2 cellular contexts compared by ENCODE assay signal in the genomic region with DNA sequence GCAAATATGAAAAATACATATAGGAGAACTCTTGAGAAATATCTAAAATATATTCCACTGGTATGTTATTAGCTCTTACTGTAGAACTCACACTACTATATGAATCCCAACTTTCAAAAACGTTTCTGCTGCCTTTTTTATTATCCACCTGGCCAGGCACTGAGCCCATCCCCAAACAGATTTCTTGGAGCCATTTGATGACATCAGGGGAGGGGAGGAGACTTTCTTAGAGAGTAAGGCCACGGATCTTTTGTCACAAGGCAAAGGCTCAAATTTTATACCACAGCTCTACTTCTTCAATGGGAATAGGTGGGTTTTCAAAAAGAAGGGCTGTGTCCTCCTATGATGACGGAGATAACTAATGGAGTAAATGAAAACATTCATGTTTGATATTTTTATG.
TF ChIP-seq lines count a peak whose summit lies in the region.

No MANE protein-coding gene starts in this region.

TF ChIP-seq in IMR-90, 13 proteins besides CTCF, POLR2A, EP300 and RAD21 (continued from another document):
- TF ChIP-seq NFE2L2 (IDR thresholded peaks at IDR 0.05; ENCODE audit: low read depth, low read length) (no peak), RCOR1 (IDR thresholded peaks at IDR 0.05; ENCODE audit: insufficient replicate concordance, low read length) (no peak), MAZ (IDR thresholded peaks at IDR 0.05; ENCODE audit: borderline replicate concordance, low read depth, low read length) (no peak), SMC3 (IDR thresholded peaks at IDR 0.05; ENCODE audit: low read depth, low read length) (no peak), USF2 (IDR thresholded peaks at IDR 0.05; ENCODE audit: low read depth, low read length) (no peak), MXI1 (IDR thresholded peaks at IDR 0.05; ENCODE audit: borderline replicate concordance, low read depth, low read length) (no peak), RFX5 (IDR thresholded peaks at IDR 0.05; ENCODE audit: low read depth, low read length) (no peak), CHD1 (IDR thresholded peaks at IDR 0.05; ENCODE audit: low read depth, low read length) (no peak)

TF ChIP-seq in WTC11, 78 proteins besides CTCF, POLR2A, EP300 and RAD21 (continued from another document):
- no peak for TF ChIP-seq ARID4B (CRISPR knock-in tag; IDR thresholded peaks at IDR 0.05; ENCODE audit: borderline replicate concordance)
- no peak for TF ChIP-seq ATF2 (CRISPR knock-in tag; IDR thresholded peaks at IDR 0.05; ENCODE audit: borderline replicate concordance, low read depth)
- TF ChIP-seq SP1 (CRISPR knock-in tag; conservative IDR thresholded peaks at IDR 0.05): no peak
- TF ChIP-seq AFF4 (CRISPR knock-in tag; IDR thresholded peaks at IDR 0.05; ENCODE audit: borderline replicate concordance): no peak
- no peak for TF ChIP-seq ZNF121 (CRISPR knock-in tag; IDR thresholded peaks at IDR 0.05)
- no peak for TF ChIP-seq PREB (CRISPR knock-in tag; IDR thresholded peaks at IDR 0.05; ENCODE audit: borderline replicate concordance)
- TF ChIP-seq TCF7 (CRISPR knock-in tag; IDR thresholded peaks at IDR 0.05; ENCODE audit: low read depth): no peak
- TF ChIP-seq ETV6 (CRISPR knock-in tag; IDR thresholded peaks at IDR 0.05): no peak
- TF ChIP-seq ZBTB43 (CRISPR knock-in tag; IDR thresholded peaks at IDR 0.05): no peak
- TF ChIP-seq ZNF263 (CRISPR knock-in tag; IDR thresholded peaks at IDR 0.05; ENCODE audit: low read depth): no peak
- no peak for TF ChIP-seq SMAD3 (CRISPR knock-in tag; IDR thresholded peaks at IDR 0.05; ENCODE audit: borderline replicate concordance)
- no peak for TF ChIP-seq JAZF1 (CRISPR knock-in tag; IDR thresholded peaks at IDR 0.05)
TF ChIP-seq in WTC11: peak in this region for 0.
